19 cellular contexts compared by ENCODE assay signal in the genomic region with DNA sequence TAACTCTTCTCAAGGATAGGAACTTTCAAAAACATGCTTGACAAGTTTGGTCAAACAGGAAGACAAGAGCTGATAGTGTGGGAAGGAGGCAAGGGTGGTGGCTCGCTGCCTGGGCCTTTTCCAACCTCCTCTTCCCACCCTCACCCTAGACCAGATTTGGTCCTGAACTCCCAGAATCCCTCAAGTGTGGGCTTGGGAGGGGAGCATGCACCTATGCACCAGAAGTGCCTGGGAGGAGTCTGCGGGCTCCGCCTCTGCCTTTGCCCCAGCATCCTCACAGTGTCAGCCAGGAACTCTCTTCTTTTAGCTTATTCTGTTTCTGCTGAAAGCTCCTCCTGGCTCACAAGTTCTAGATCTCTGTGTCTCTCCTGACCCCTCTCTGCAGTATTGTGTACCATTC.
"Had no signal": no experiment of that assay in that cellular context is flagged by ENCODE, and none has a peak within 500 bp of the region (broad histone marks: within the 10 kb centered on the region; RNA-seq: fewer than 3 reads in every experiment).

No MANE protein-coding gene starts in this region.

- H3K36me3 Mint-ChIP-seq: IgD-negative memory B cell had no signal

- H3K9ac ChIP-seq: SK-N-SH had no signal

- H3K36me3 ChIP-seq: MG63 had no signal

- H3K9me3 ChIP-seq: MG63, SK-N-SH had no signal

- H3K9me2 ChIP-seq: SK-N-SH had no signal

- DNase-seq: KBM-7, MG63, NCI-H1092, NCI-H1105 treated with DMSO at 0.1 percent for 48 hours, NCI-H1417 treated with DMSO at 0.1 percent for 48 hours, NCI-H146, NCI-H1694 treated with DMSO at 0.1 percent for 48 hours, NCI-H1930, NCI-H2081, NCI-H2107, NCI-H2227 treated with DMSO at 0.1 percent for 48 hours, NCI-H524, NCI-H526 treated with DMSO at 0.1 percent for 48 hours, NCI-H774, SHP77, SK-N-SH had no signal

- FAIRE-seq: HTR-8/SVneo had no signal

- H3K4me3 ChIP-seq: MG63 had no signal

- H3K27me3 ChIP-seq: MG63 had no signal

- H3K27ac ChIP-seq: RWPE1 had no signal

- H3K27ac Mint-ChIP-seq: IgD-negative memory B cell had no signal

- H3K4me1 Mint-ChIP-seq: IgD-negative memory B cell had no signal

- H3K4me2 ChIP-seq: SK-N-SH had no signal

- H3K4me3 Mint-ChIP-seq: IgD-negative memory B cell had no signal
